Comparison of ENCODE assay signal across 10 cellular contexts in genomic region chr17:30920683-30921543, GRCh38. TPM values are rescaled to one million over a fixed set of nuclear protein-coding genes. Genes with fewer than 3 reads are reported as not detected.
DNase-seq lines count a peak whose midpoint lies in the region; ATAC-seq and TF ChIP-seq lines count a peak whose summit lies in the region.
"Had no signal": no experiment of that assay in that cellular context is flagged by ENCODE, and none has a peak within 500 bp of the region (broad histone marks: within the 10 kb centered on the region; RNA-seq: fewer than 3 reads in every experiment).

No MANE protein-coding gene starts in this region.

- H3K27me3 Mint-ChIP-seq in CD14-positive monocyte (ENCODE audit: low read depth in 3 of 3) = peaks cover 16 to 22% (median 18%) of the 10 kb centered on the region in 3 donors

- peak overlapping the region; percentile 77 for H2AFZ ChIP-seq in mammary epithelial cell (ENCODE audit: low read depth, low read length)

- no peak for ATAC-seq in GM19463 (IDR thresholded peaks at IDR 0.05; ENCODE audit: unreplicated experiment)
- no peak for ATAC-seq in HG03378 (IDR thresholded peaks at IDR 0.05; ENCODE audit: unreplicated experiment)
- ATAC-seq in GM18907 (IDR thresholded peaks at IDR 0.05; ENCODE audit: unreplicated experiment) = no peak

- no peak overlapping the region for H3K9ac ChIP-seq in HUES64 (ENCODE audit: low read depth, low read length)
- H3K9ac ChIP-seq in mammary epithelial cell (ENCODE audit: insufficient read depth, low read length) = no peak overlapping the region

- H3K36me3 ChIP-seq in HUES64 (ENCODE audit: insufficient read depth, low read length) (no peaks in the 10 kb centered on the region), mammary epithelial cell (ENCODE audit: insufficient read depth, low read length) (no peaks in the 10 kb centered on the region), muscle layer of duodenum (ENCODE audit: control insufficient read depth in 1 of 2, insufficient read depth in 2 of 2, low read length in 2 of 2) (no peaks in the 10 kb centered on the region)
- H3K36me3 ChIP-seq: SJSA1 had no signal

- CTCF ChIA-PET in mammary epithelial cell (lab: Charles Lee; ENCODE audit: low non-redundant PET) = no interaction called here

- no peaks in the 10 kb centered on the region for H4K20me1 ChIP-seq in mammary epithelial cell (ENCODE audit: insufficient read depth, low read length)

- H3K27ac Mint-ChIP-seq in CD14-positive monocyte = peak overlapping the region in 6 of 7 donors; percentile 72 to 92 (median 86)

- H3K4me1 ChIP-seq in HUES64 (ENCODE audit: insufficient read depth, low read length) = peaks cover 6% of the 10 kb centered on the region
- peaks cover 15% of the 10 kb centered on the region for H3K4me1 ChIP-seq in mammary epithelial cell (ENCODE audit: insufficient read depth, low read length)
- peaks cover 0 to 9% of the 10 kb centered on the region in 2 donors for H3K4me1 ChIP-seq in muscle layer of duodenum (ENCODE audit: control insufficient read depth in 1 of 2, insufficient read depth in 2 of 2, low read length in 2 of 2)

- WGBS in HUES64 = 93% methylated on average over 9 of the region's 11 CpGs
- 94% methylated on average over 11 of the region's 11 CpGs for WGBS in mammary epithelial cell (ENCODE audit: low coverage, missing lambda C conversion rate)

- peak overlapping the region; percentile 88 to 92 for H3K4me3 Mint-ChIP-seq in CD14-positive monocyte

- peak overlapping the region; percentile 90 for H3K4me2 ChIP-seq in mammary epithelial cell (ENCODE audit: insufficient read depth, low read depth, low read length)

- peaks cover 32% of the 10 kb centered on the region for H3K4me1 Mint-ChIP-seq in CD14-positive monocyte

- peaks cover 16 to 33% of the 10 kb centered on the region in 2 donors for H3K36me3 Mint-ChIP-seq in CD14-positive monocyte

- TF ChIP-seq CTCF in CD14-positive monocyte (IDR thresholded peaks at IDR 0.05) (no peak), mammary epithelial cell (conservative IDR thresholded peaks at IDR 0.05 in 1 of 2, IDR thresholded peaks at IDR 0.05 in 1 of 2; ENCODE audit: extremely low read depth in 1 of 2, insufficient read depth in 1 of 2, low read depth in 1 of 2, low read length in 2 of 2) (no peak)

- H3K27me3 ChIP-seq in HUES64 (ENCODE audit: insufficient read depth, low read length) = peaks cover 53% of the 10 kb centered on the region
- H3K27me3 ChIP-seq in mammary epithelial cell (ENCODE audit: insufficient read depth, low read length) = peaks cover 9% of the 10 kb centered on the region
- H3K27me3 ChIP-seq in muscle layer of duodenum (ENCODE audit: low read depth, low read length) = peaks cover 7% of the 10 kb centered on the region

- dilution Hi-C loops in mammary epithelial cell (cut with HindIII; ENCODE audit: low sequenced_read_pairs) = no loop called here

- H3K79me2 ChIP-seq in mammary epithelial cell (ENCODE audit: insufficient read depth, low read length) = no peaks in the 10 kb centered on the region

- in situ Hi-C loops in mammary epithelial cell (cut with MboI; ENCODE audit: low sequenced_read_pairs in 2 of 2) = no loop called here

- H3K9me3 Mint-ChIP-seq in CD14-positive monocyte = no peaks in the 10 kb centered on the region

- no TSS peak for BruUV-seq in mammary epithelial cell (replicated peaks; lab: Mats Ljungman, UMichigan)

- no peak for DNase-seq in CD14-positive monocyte (ENCODE audit: low spot score)
- DNase-seq in mammary epithelial cell = no peak
- DNase-seq in activated CD8-positive, alpha-beta memory T cell treated with anti-CD3 and anti-CD28 coated beads, Interleukin-2, amount 50 U/mL, for 4 hours = no peak
- DNase-seq: NCI-H1694 treated with DMSO at 0.1 percent for 48 hours had no signal

- H3K27ac ChIP-seq in HUES64 (ENCODE audit: low read depth, low read length) = no peak overlapping the region
- no peak overlapping the region for H3K27ac ChIP-seq in mammary epithelial cell (ENCODE audit: insufficient read depth, low read depth, low read length)
- no peak overlapping the region for H3K27ac ChIP-seq in muscle layer of duodenum (ENCODE audit: low read length)

- H3K9me3 ChIP-seq in HUES64 (ENCODE audit: insufficient read depth, low read depth, low read length) (no peaks in the 10 kb centered on the region), mammary epithelial cell (replicated peaks; ENCODE audit: insufficient read depth, low read length) (no peaks in the 10 kb centered on the region), muscle layer of duodenum (ENCODE audit: control insufficient read depth in 1 of 2, low read length in 2 of 2) (no peaks in the 10 kb centered on the region)
- H3K9me3 ChIP-seq: SJSA1 had no signal

- intact Hi-C loops in CD14-positive monocyte (cut with micrococcal nuclease) (loop anchor here (5.0 to 10.0 kb wide), 2 partner anchors 51 to 54 kb away; partner anchors contain the start of gene RNF135 (in 2 of the 2)), mammary epithelial cell (cut with micrococcal nuclease) (no loop called here)

- H3K4me3 ChIP-seq in HUES64 (ENCODE audit: low read length) (peak overlapping the region; percentile 54), mammary epithelial cell (replicated peaks in 1 of 3; ENCODE audit: insufficient read depth in 1 of 3, low read depth in 2 of 3, low read length in 3 of 3) (no peak overlapping the region), muscle layer of duodenum (ENCODE audit: low read depth in 1 of 2, low read length in 2 of 2) (peak overlapping the region; percentile 46 to 70)

RNA-seq across cellular contexts. Expression of gene ADAP2, which starts 0.8 kb away (rescaled TPM):
- polyA plus RNA-seq in CD14-positive monocyte (10 to 100 TPM; 36.1 to 39.8 TPM), mammary epithelial cell (0.32 TPM)
- polyA plus RNA-seq in HUES64 (2013, experiment 1 of 2) = 0.40 TPM
- polyA plus RNA-seq in HUES64 (2013, experiment 2 of 2) = 0.51 TPM
- 1 to 10 TPM; 1.0 to 3.5 TPM for total RNA-seq in mammary epithelial cell
- polyA minus RNA-seq in mammary epithelial cell = 1.7 TPM

RNA-seq across cellular contexts. Expression of gene TEFM, which starts 14.9 kb away (rescaled TPM):
- polyA plus RNA-seq in CD14-positive monocyte = 10 to 100 TPM in 1 of 2 donors, 1 to 10 TPM in 1; 6.5 to 14.6 TPM
- polyA plus RNA-seq in HUES64 (2013, experiment 1 of 2) = 13.4 TPM
- 14.9 TPM for polyA plus RNA-seq in HUES64 (2013, experiment 2 of 2)
- 10 to 100 TPM; 13.9 to 19.3 TPM for total RNA-seq in mammary epithelial cell
- polyA plus RNA-seq in mammary epithelial cell = 7.6 TPM
- not detected for polyA minus RNA-seq in mammary epithelial cell

RNA-seq across cellular contexts. Expression of gene RNF135, which starts 49.9 kb away (rescaled TPM):
- polyA plus RNA-seq in CD14-positive monocyte = 10 to 100 TPM; 51.4 to 66.6 TPM
- polyA plus RNA-seq in HUES64 (2013, experiment 1 of 2) = 6.5 TPM
- 8.2 TPM for polyA plus RNA-seq in HUES64 (2013, experiment 2 of 2)
- 10 to 100 TPM; 13.3 to 13.7 TPM for total RNA-seq in mammary epithelial cell
- polyA plus RNA-seq in mammary epithelial cell = 12.6 TPM
- polyA minus RNA-seq in mammary epithelial cell = 9.6 TPM

Comparison
In these comparisons a context has a peak if more than half of its experiments do, and no peak if none do; other contexts are left out.
1. H3K4me3 ChIP-seq: peak in HUES64 (single experiment) and muscle layer of duodenum (2 of 2); none in mammary epithelial cell (0 of 3).
2. RNA of gene ADAP2, which starts 0.8 kb away (polyA plus RNA-seq): 36.1 to 39.8 TPM in CD14-positive monocyte; 0.32 TPM in mammary epithelial cell (single experiment); every median in the first group is over 10 times any median in the second.